1 cellular context compared by ENCODE assay signal in the genomic region with DNA sequence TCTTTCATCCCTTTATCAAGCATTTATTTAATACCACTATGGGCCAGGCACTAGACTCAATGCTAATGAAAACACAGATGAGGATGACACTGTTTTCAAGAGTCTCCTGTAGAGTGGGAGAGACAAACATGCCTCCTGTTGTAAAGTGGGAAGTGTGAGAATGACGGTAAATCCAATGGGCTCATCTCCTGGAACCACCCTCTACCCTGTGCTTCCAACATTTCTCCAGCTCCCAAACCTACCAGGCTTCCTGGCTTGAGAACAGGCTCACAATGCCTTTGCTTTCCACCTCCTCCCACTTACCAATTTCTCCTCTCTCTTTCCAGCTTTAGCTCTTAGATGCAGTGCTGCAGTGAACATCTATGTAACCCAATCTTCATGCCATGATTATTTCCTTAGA.
TF ChIP-seq lines count a peak whose summit lies in the region.

No MANE protein-coding gene starts in this region.

TF ChIP-seq in HepG2, 621 proteins besides CTCF, POLR2A, EP300 and RAD21 (continued from another document):
- TF ChIP-seq, protein P1, sequence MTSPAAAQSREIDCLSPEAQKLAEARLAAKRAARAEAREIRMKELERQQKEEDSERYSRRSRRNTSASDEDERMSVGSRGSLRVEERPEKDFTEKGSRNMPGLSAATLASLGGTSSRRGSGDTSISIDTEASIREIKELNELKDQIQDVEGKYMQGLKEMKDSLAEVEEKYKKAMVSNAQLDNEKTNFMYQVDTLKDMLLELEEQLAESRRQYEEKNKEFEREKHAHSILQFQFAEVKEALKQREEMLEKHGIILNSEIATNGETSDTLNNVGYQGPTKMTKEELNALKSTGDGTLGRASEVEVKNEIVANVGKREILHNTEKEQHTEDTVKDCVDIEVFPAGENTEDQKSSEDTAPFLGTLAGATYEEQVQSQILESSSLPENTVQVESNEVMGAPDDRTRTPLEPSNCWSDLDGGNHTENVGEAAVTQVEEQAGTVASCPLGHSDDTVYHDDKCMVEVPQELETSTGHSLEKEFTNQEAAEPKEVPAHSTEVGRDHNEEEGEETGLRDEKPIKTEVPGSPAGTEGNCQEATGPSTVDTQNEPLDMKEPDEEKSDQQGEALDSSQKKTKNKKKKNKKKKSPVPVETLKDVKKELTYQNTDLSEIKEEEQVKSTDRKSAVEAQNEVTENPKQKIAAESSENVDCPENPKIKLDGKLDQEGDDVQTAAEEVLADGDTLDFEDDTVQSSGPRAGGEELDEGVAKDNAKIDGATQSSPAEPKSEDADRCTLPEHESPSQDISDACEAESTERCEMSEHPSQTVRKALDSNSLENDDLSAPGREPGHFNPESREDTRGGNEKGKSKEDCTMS (CRISPR knock-in tag; conservative IDR thresholded peaks at IDR 0.05) = no peak
- TF ChIP-seq, protein P2, sequence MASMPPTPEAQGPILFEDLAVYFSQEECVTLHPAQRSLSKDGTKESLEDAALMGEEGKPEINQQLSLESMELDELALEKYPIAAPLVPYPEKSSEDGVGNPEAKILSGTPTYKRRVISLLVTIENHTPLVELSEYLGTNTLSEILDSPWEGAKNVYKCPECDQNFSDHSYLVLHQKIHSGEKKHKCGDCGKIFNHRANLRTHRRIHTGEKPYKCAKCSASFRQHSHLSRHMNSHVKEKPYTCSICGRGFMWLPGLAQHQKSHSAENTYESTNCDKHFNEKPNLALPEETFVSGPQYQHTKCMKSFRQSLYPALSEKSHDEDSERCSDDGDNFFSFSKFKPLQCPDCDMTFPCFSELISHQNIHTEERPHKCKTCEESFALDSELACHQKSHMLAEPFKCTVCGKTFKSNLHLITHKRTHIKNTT (CRISPR knock-in tag; IDR thresholded peaks at IDR 0.05) = no peak
- TF ChIP-seq NCOA2 (CRISPR knock-in tag; IDR thresholded peaks at IDR 0.05) = no peak
